Comparison of ENCODE assay signal across 7 cellular contexts in the genomic region with DNA sequence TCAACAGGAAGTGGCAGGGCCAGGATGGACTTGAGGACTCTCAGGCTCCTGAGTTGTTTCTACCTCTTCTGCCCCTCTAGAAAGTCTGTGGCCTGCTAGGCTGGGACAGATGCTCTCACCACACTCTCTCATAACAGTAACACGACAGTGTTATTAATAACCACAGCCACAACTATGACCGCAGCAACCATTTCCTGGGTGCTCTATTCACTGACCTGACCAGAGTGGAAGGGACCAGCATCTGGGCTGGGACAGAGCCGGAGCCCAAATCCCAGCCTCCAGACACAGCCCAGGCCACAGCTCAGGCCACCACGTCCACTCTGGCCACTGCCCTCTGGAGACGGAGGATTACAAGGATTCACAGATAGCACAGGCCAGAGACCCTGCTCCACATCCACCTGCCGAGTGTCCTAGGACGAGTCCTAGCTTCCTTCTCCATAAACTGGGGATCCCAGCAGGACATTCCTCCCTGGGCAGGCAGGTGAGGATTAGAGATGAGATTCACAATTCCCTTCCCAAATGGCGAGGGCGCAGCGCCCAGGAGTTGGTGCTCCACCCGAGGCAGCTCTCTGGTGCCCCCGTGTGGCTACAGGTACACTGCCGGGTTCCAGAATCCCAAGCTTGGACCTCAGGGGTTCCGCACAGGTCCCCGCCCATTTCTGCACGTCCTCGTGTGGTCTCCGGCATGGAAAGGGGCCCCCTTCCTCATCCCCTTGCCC. TPM values are rescaled to one million over a fixed set of nuclear protein-coding genes. Genes with fewer than 3 reads are reported as not detected.
DNase-seq lines count a peak whose midpoint lies in the region; ATAC-seq, FAIRE-seq and TF ChIP-seq lines count a peak whose summit lies in the region.

No MANE protein-coding gene starts in this region.

- no peak for FAIRE-seq in H1 (lab: Jason Lieb, UNC)

- no peaks in the 10 kb centered on the region for H3K79me1 ChIP-seq in H1 (ENCODE audit: low read depth, low read length)

- H3K9me3 Mint-ChIP-seq in natural killer cell = peaks cover 0 to 2% of the 10 kb centered on the region in 2 donors

- 0 out of 2 replicates have a peak overlapping the region, but pooled peaks have one; percentile 53 for H2BK5ac ChIP-seq in H1 (ENCODE audit: low read depth, low read length)

- no peak overlapping the region for H3K4ac ChIP-seq in H1 (replicated peaks; ENCODE audit: insufficient read length, low read depth, low read length)

- TF ChIP-seq CTCF in GM12872 (IDR thresholded peaks at IDR 0.05; ENCODE audit: insufficient read depth, low read depth, low read length) = peak; percentile 94
- peak; percentile 47 to 97 (median 85); a peak in 5 of 6 replicates for TF ChIP-seq CTCF in HCT116 (IDR thresholded peaks at IDR 0.05 in 2 of 3, conservative IDR thresholded peaks at IDR 0.05 in 1 of 3; ENCODE audit: borderline replicate concordance in 1 of 3, insufficient read depth in 1 of 3, low read depth in 2 of 3, low read length in 2 of 3)
- peak; percentile 91 to 95 (median 94) for TF ChIP-seq CTCF in H1 (IDR thresholded peaks at IDR 0.05; ENCODE audit: control extremely low read depth in 1 of 3, insufficient read depth in 1 of 3, low read depth in 1 of 3, low read length in 3 of 3)
- peak; percentile 20 for TF ChIP-seq CTCF in natural killer cell (IDR thresholded peaks at IDR 0.05)
- TF ChIP-seq CTCF in upper lobe of right lung (IDR thresholded peaks at IDR 0.05) = peak; percentile 86

- H3K23me2 ChIP-seq in H1 (ENCODE audit: low read depth, low read length) = no peaks in the 10 kb centered on the region

- POLR2A ChIA-PET in HCT116 (lab: Charles Lee) = interaction anchor here (0.8 to 1.3 kb wide), 2 partner anchors 15 to 39 kb away, joined by 4 to 6 read pairs; a partner anchor contains a TSS
- POLR2A ChIA-PET in H1 (lab: Charles Lee; ENCODE audit: partially characterized antibody) = interaction anchor here (1.4 kb wide), 1 partner anchor 10 kb away, joined by 3 read pairs; no protein-coding TSS in a partner anchor

- no peaks in the 10 kb centered on the region for H3K36me3 ChIP-seq in HCT116 (ENCODE audit: control insufficient read depth in 1 of 2, insufficient read depth in 2 of 2, low read length in 2 of 2)
- H3K36me3 ChIP-seq in H1 (ENCODE audit: control insufficient read depth in 2 of 4, insufficient read depth in 4 of 4, low read length in 3 of 4) = 0 out of 8 replicates have a peak, but pooled peaks cover 0 to 2% (median 0%) of the 10 kb centered on the region in 4 experiments
- H3K36me3 ChIP-seq in upper lobe of right lung = no peaks in the 10 kb centered on the region

- no peak overlapping the region for H2BK120ac ChIP-seq in H1 (replicated peaks; ENCODE audit: low read depth, low read length)

- no peak for TF ChIP-seq POLR2A in HCT116 (IDR thresholded peaks at IDR 0.05; ENCODE audit: borderline replicate concordance, extremely low read depth, insufficient read depth, insufficient read length)
- TF ChIP-seq POLR2A in H1 (IDR thresholded peaks at IDR 0.05; ENCODE audit: control extremely low read depth in 1 of 2, low read depth in 2 of 2, low read length in 2 of 2) = no peak

- no peak overlapping the region for H2BK20ac ChIP-seq in H1 (ENCODE audit: low read length)

- peak; percentile 51 for TF ChIP-seq RAD21 in HCT116 (IDR thresholded peaks at IDR 0.05; ENCODE audit: low read depth)
- peak; percentile 78 to 86 for TF ChIP-seq RAD21 in H1 (IDR thresholded peaks at IDR 0.05 in 1 of 2, conservative IDR thresholded peaks at IDR 0.05 in 1 of 2; ENCODE audit: low read depth in 2 of 2, low read length in 2 of 2)

- no peak overlapping the region for H3K27ac Mint-ChIP-seq in natural killer cell

- H4K5ac ChIP-seq in H1 (ENCODE audit: insufficient read length, low read depth, low read length) = no peak overlapping the region

- CTCF ChIA-PET in HCT116 (lab: Charles Lee) = interaction anchor here (0.7 to 2.9 kb wide), 17 partner anchors 8 to 1060 kb away, joined by 3 to 30 read pairs (median 4); a partner anchor contains a TSS
- CTCF ChIA-PET in H1 (lab: Charles Lee; ENCODE audit: partially characterized antibody) = interaction anchor here (0.6 to 7.5 kb wide), 40 partner anchors 8 to 1241 kb away, joined by 3 to 226 read pairs (median 4); a partner anchor contains a TSS

- H3K27me3 ChIP-seq in HCT116 (ENCODE audit: insufficient read depth, low read length) = no peaks in the 10 kb centered on the region
- H3K27me3 ChIP-seq in H1 (replicated peaks in 1 of 4; ENCODE audit: control insufficient read depth in 3 of 4, extremely low read depth in 1 of 4, insufficient read depth in 3 of 4, low read length in 3 of 4) = no peaks in the 10 kb centered on the region
- peaks cover 11% of the 10 kb centered on the region for H3K27me3 ChIP-seq in upper lobe of right lung

- H3K27me3 Mint-ChIP-seq in natural killer cell (ENCODE audit: low read depth in 2 of 2) = peaks cover 20 to 22% of the 10 kb centered on the region in 2 donors

- DNase-seq in HCT116 (ENCODE audit: low read depth, low spot score) (no peak), NCI-H1048 (lab: John Stamatoyannopoulos, UW) (peak; percentile 4), H1 (ENCODE audit: low read depth in 1 of 2, low spot score in 2 of 2) (peak in 1 of 2 experiments; percentile 96), natural killer cell (no peak), upper lobe of right lung (peak; percentile 82)
- peak; percentile 21 for DNase-seq in activated CD4-positive, alpha-beta T cell treated with anti-CD3 and anti-CD28 coated beads, Interleukin-2, amount 50 U/mL, for 24 hours (ENCODE audit: low read depth in 1 of 2, low spot score in 1 of 2)

- peak overlapping the region; percentile 37 for H3K4me3 Mint-ChIP-seq in natural killer cell

- no peak overlapping the region for H3K14ac ChIP-seq in H1 (ENCODE audit: insufficient read length)

- intact Hi-C loops in HCT116 (cut with micrococcal nuclease) (loop anchor here (10.0 kb wide), 2 partner anchors 200 to 740 kb away; no protein-coding TSS in a partner anchor), natural killer cell (cut with micrococcal nuclease) (loop anchor here (5.0 kb wide), 1 partner anchor 63 kb away; no protein-coding TSS in a partner anchor), upper lobe of right lung (cut with DNase I) (no loop called here)

- H3K4me1 ChIP-seq in HCT116 (ENCODE audit: control insufficient read depth in 1 of 2, insufficient read depth in 2 of 2, low read length in 2 of 2) = peaks cover 0 to 7% of the 10 kb centered on the region in 2 experiments; a peak in 1 of 4 replicates
- 0 out of 7 replicates have a peak, but pooled peaks cover 0 to 3% (median 1%) of the 10 kb centered on the region in 4 experiments for H3K4me1 ChIP-seq in H1 (replicated peaks in 1 of 4; ENCODE audit: control insufficient read depth in 3 of 4, insufficient read depth in 4 of 4, low read length in 3 of 4)
- no peaks in the 10 kb centered on the region for H3K4me1 ChIP-seq in upper lobe of right lung

- H3K9me2 ChIP-seq in HCT116 (ENCODE audit: insufficient read depth) = no peaks in the 10 kb centered on the region

- 0 out of 2 replicates have a peak overlapping the region, but pooled peaks have one; percentile 48 for H2BK15ac ChIP-seq in H1 (ENCODE audit: low read length)

- no peaks in the 10 kb centered on the region for H3K79me2 ChIP-seq in HCT116 (ENCODE audit: insufficient read depth, low read length)
- H3K79me2 ChIP-seq in H1 (ENCODE audit: control insufficient read depth in 1 of 2, insufficient read depth in 2 of 2, low read length in 2 of 2) = no peaks in the 10 kb centered on the region

- H3K4me3 ChIP-seq in HCT116 (replicated peaks in 1 of 2; ENCODE audit: low read depth in 1 of 2, low read length in 2 of 2) = no peak overlapping the region
- no peak overlapping the region for H3K4me3 ChIP-seq in H1 (ENCODE audit: extremely low read depth in 1 of 4, insufficient read depth in 2 of 4, low read depth in 3 of 4, low read length in 4 of 4)
- no peak overlapping the region for H3K4me3 ChIP-seq in upper lobe of right lung

- no peak overlapping the region for H2AFZ ChIP-seq in HCT116 (ENCODE audit: low read depth, low read length, poor library complexity, severe bottlenecking)
- no peak overlapping the region for H2AFZ ChIP-seq in H1 (ENCODE audit: low read length)

- H4K20me1 ChIP-seq in HCT116 (ENCODE audit: insufficient read depth) (no peaks in the 10 kb centered on the region), H1 (replicated peaks in 1 of 2; ENCODE audit: control insufficient read depth in 1 of 2, insufficient read depth in 2 of 2, low read length in 2 of 2) (peaks cover 0 to 8% of the 10 kb centered on the region in 2 experiments)

- H3K27ac ChIP-seq in HCT116 (ENCODE audit: low read depth, low read length) (no peak overlapping the region), H1 (ENCODE audit: low read depth, low read length) (no peak overlapping the region), upper lobe of right lung (no peak overlapping the region)

- H4K91ac ChIP-seq in H1 (replicated peaks; ENCODE audit: insufficient read length, low read length) = no peak overlapping the region

- H3K36me3 Mint-ChIP-seq in natural killer cell = no peaks in the 10 kb centered on the region

- no TSS peak for BruUV-seq in HCT116 (replicated peaks; lab: Mats Ljungman, UMichigan)

- H3K9ac ChIP-seq in HCT116 (ENCODE audit: low read length) = no peak overlapping the region
- H3K9ac ChIP-seq in H1 (replicated peaks in 1 of 4; ENCODE audit: extremely low read depth in 1 of 4, low read depth in 3 of 4, low read length in 3 of 4) = no peak overlapping the region

- H3K9me3 ChIP-seq in HCT116 (ENCODE audit: control insufficient read depth in 1 of 2, insufficient read depth in 1 of 2, low read depth in 1 of 2, low read length in 2 of 2) (no peaks in the 10 kb centered on the region), H1 (ENCODE audit: insufficient read depth in 2 of 2, low read depth in 1 of 2, low read length in 1 of 2) (no peaks in the 10 kb centered on the region), upper lobe of right lung (no peaks in the 10 kb centered on the region)

- ATAC-seq in HCT116 (peak; percentile 79), natural killer cell (peak; percentile 34 to 61 (median 34)), upper lobe of right lung (peak; percentile 64)

- no peak overlapping the region for H4K8ac ChIP-seq in H1 (ENCODE audit: extremely low read depth, insufficient read depth, low read length)

- no peak overlapping the region for H3K23ac ChIP-seq in H1 (ENCODE audit: insufficient read length)

- 42% methylated on average over 18 of the region's 18 CpGs; no CpG with 5 or more reads in 1 of the 2 experiments for WGBS in H1 (ENCODE audit: extremely low coverage in 1 of 2, insufficient coverage in 1 of 2, insufficient read length in 1 of 2, insufficient replicate concordance in 2 of 2, low coverage in 1 of 2, low lambda C conversion rate in 2 of 2, missing lambda C conversion rate in 1 of 2), 2 experiments

- no peak overlapping the region for H2BK12ac ChIP-seq in H1 (ENCODE audit: low read depth, low read length)

- 0 out of 2 replicates have a peak overlapping the region, but pooled peaks have one; percentile 52 for H3K18ac ChIP-seq in H1 (ENCODE audit: extremely low read depth, low read length)

- no peak for TF ChIP-seq EP300 in H1 (IDR thresholded peaks at IDR 0.05; ENCODE audit: borderline replicate concordance in 1 of 2, low read depth in 2 of 2, low read length in 2 of 2)

- RAD21 ChIA-PET in HCT116 (lab: Charles Lee; ENCODE audit: low non-redundant PET in 1 of 2, low total read pairs in 2 of 2, uncharacterized antibody in 2 of 2, unreplicated experiment in 2 of 2) = interaction anchor here (0.6 to 1.4 kb wide), 3 partner anchors 61 to 477 kb away, joined by 3 to 5 read pairs (median 4); no protein-coding TSS in a partner anchor

- H2AK5ac ChIP-seq in H1 (ENCODE audit: low read depth, low read length) = no peak overlapping the region

- peaks cover 12 to 26% of the 10 kb centered on the region in 2 donors for H3K4me1 Mint-ChIP-seq in natural killer cell

- H3K56ac ChIP-seq in H1 (replicated peaks; ENCODE audit: insufficient read length, low read depth, low read length) = no peak overlapping the region

- H3K4me2 ChIP-seq in HCT116 (ENCODE audit: low read length) (no peak overlapping the region), H1 (ENCODE audit: insufficient read depth in 1 of 2, low read depth in 2 of 2, low read length in 2 of 2) (no peak overlapping the region)

RNA-seq across cellular contexts. Expression of a gene that starts 7.1 kb away (rescaled TPM):
- total RNA-seq in HCT116 (2021; ENCODE audit: unreplicated experiment) = 2.9 TPM
- 0.81 and 0.92 TPM in 2 replicates for polyA plus RNA-seq in HCT116 (2012)
- 6.8 and 8.2 TPM in 2 replicates for total RNA-seq in H1 (2021; fragmentation: NEBNext Ultra II Directional; extraction: Animal tissue kit (Norgen Biotek cat#: 25700))
- polyA plus RNA-seq in H1 (2011; rRNA removed) = 3.9 and 5.2 TPM in 2 replicates
- 3.8 TPM for polyA plus RNA-seq in H1 (2011; cell fraction: cytosol; rRNA removed)
- 7.4 TPM for polyA plus RNA-seq in H1 (2011; cell fraction: nucleus; rRNA removed)
- polyA plus RNA-seq in H1 (2012, experiment 1 of 2) = 3.2 to 4.1 TPM (median 3.7 TPM) in 4 replicates
- 3.2 TPM for polyA plus RNA-seq in H1 (2012, experiment 2 of 2)
- 3.3 TPM for polyA plus RNA-seq in H1 (2013, experiment 1 of 2)
- 3.4 TPM for polyA plus RNA-seq in H1 (2013, experiment 2 of 2)
- polyA minus RNA-seq in H1 (2011; rRNA and poly(A)+ RNA removed) = 1.8 and 1.9 TPM in 2 replicates
- polyA minus RNA-seq in H1 (2011; cell fraction: cytosol; rRNA and poly(A)+ RNA removed) = 3.4 TPM
- polyA minus RNA-seq in H1 (2011; cell fraction: nucleus; rRNA and poly(A)+ RNA removed) = 3.8 TPM
- total RNA-seq in natural killer cell = not detected
- total RNA-seq in upper lobe of right lung = not detected

RNA-seq across cellular contexts. Expression of a gene that starts 22.4 kb away (rescaled TPM):
- total RNA-seq in HCT116 (2021; ENCODE audit: unreplicated experiment) = 8.4 TPM
- 5.7 and 6.8 TPM in 2 replicates for polyA plus RNA-seq in HCT116 (2012)
- 7.0 and 9.1 TPM in 2 replicates for total RNA-seq in H1 (2021; fragmentation: NEBNext Ultra II Directional; extraction: Animal tissue kit (Norgen Biotek cat#: 25700))
- 11.8 and 19.5 TPM in 2 replicates for polyA plus RNA-seq in H1 (2011; rRNA removed)
- 14.9 TPM for polyA plus RNA-seq in H1 (2011; cell fraction: cytosol; rRNA removed)
- 58.0 TPM for polyA plus RNA-seq in H1 (2011; cell fraction: nucleus; rRNA removed)
- 11.1 to 14.8 TPM (median 12.3 TPM) in 4 replicates for polyA plus RNA-seq in H1 (2012, experiment 1 of 2)
- polyA plus RNA-seq in H1 (2012, experiment 2 of 2) = 2.7 TPM
- 6.9 TPM for polyA plus RNA-seq in H1 (2013, experiment 1 of 2)
- 6.1 TPM for polyA plus RNA-seq in H1 (2013, experiment 2 of 2)
- 5.4 and 5.5 TPM in 2 replicates for polyA minus RNA-seq in H1 (2011; rRNA and poly(A)+ RNA removed)
- 8.1 TPM for polyA minus RNA-seq in H1 (2011; cell fraction: cytosol; rRNA and poly(A)+ RNA removed)
- polyA minus RNA-seq in H1 (2011; cell fraction: nucleus; rRNA and poly(A)+ RNA removed) = 16.3 TPM
- not detected for total RNA-seq in natural killer cell
- not detected for total RNA-seq in upper lobe of right lung

RNA-seq across cellular contexts. Expression of a gene that starts 38.8 kb away (rescaled TPM):
- total RNA-seq in HCT116 (2021; ENCODE audit: unreplicated experiment) (7.3 TPM), natural killer cell (under 1 TPM in 2 of 3 donors, not detected in 1; 0.53 to 0.54 TPM), upper lobe of right lung (3.7 TPM)
- 3.9 and 4.9 TPM in 2 replicates for polyA plus RNA-seq in HCT116 (2012)
- 23.4 and 24.6 TPM in 2 replicates for total RNA-seq in H1 (2021; fragmentation: NEBNext Ultra II Directional; extraction: Animal tissue kit (Norgen Biotek cat#: 25700))
- 17.5 and 21.0 TPM in 2 replicates for polyA plus RNA-seq in H1 (2011; rRNA removed)
- polyA plus RNA-seq in H1 (2011; cell fraction: cytosol; rRNA removed) = 16.0 TPM
- polyA plus RNA-seq in H1 (2011; cell fraction: nucleus; rRNA removed) = 37.2 TPM
- polyA plus RNA-seq in H1 (2012, experiment 1 of 2) = 14.2 to 20.5 TPM (median 18.2 TPM) in 4 replicates
- polyA plus RNA-seq in H1 (2012, experiment 2 of 2) = 12.6 TPM
- polyA plus RNA-seq in H1 (2013, experiment 1 of 2) = 20.6 TPM
- 19.5 TPM for polyA plus RNA-seq in H1 (2013, experiment 2 of 2)
- polyA minus RNA-seq in H1 (2011; rRNA and poly(A)+ RNA removed) = 36.0 and 39.2 TPM in 2 replicates
- 11.8 TPM for polyA minus RNA-seq in H1 (2011; cell fraction: cytosol; rRNA and poly(A)+ RNA removed)
- polyA minus RNA-seq in H1 (2011; cell fraction: nucleus; rRNA and poly(A)+ RNA removed) = 34.6 TPM

Comparison
In these comparisons a context has a peak if more than half of its experiments do, and no peak if none do; other contexts are left out.
1. CTCF ChIP-seq: peak in every context shown above with its lines; median percentile 94 in GM12872; 94 in H1; 86 in upper lobe of right lung; 85 in HCT116; 20 in natural killer cell.
2. DNase-seq: peak in NCI-H1048 (single experiment), activated CD4-positive, alpha-beta T cell treated with anti-CD3 and anti-CD28 coated beads, Interleukin-2, amount 50 U/mL, for 24 hours (2 of 2) and upper lobe of right lung (single experiment); none in HCT116 (single experiment) and natural killer cell (single experiment).
3. Peak in every context shown above with its lines, with median percentiles within 50 percentile points of each other: ATAC-seq.